Comparison of ENCODE assay signal across 19 cellular contexts in the genomic region with DNA sequence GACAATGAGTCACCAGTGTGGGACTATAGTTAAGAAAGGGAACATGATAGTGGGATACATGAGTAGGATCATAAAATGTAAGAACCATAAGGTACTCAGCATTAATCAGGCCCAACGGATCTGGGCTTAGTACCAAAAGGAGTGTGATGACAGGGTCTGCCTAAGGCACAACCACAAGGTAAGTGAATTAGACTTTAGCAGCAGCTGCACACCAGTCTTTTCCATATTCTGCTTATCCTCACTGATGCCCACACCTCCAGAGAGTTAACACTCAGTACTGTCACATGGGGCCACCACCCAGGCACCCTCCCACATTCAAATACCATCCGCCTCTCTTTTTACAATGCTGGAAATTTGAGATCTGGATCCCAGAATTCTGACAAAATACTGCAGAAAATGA.
DNase-seq lines count a peak whose midpoint lies in the region; ATAC-seq lines count a peak whose summit lies in the region.
"Had no signal": no experiment of that assay in that cellular context is flagged by ENCODE, and none has a peak within 500 bp of the region (broad histone marks: within the 10 kb centered on the region; RNA-seq: fewer than 3 reads in every experiment).

No MANE protein-coding gene starts in this region.

- no peak for ATAC-seq in GM19455 (IDR thresholded peaks at IDR 0.05; ENCODE audit: unreplicated experiment)
- ATAC-seq: A549, Panc1 had no signal

- DNase-seq in DMS 273 (lab: John Stamatoyannopoulos, UW; ENCODE audit: unreplicated experiment): peak; percentile 42
- DNase-seq in HT1080 (ENCODE audit: low read depth): peak; percentile 36
- peak; percentile 63 for DNase-seq in T1000 (lab: John Stamatoyannopoulos, UW)
- peak; percentile 39 for DNase-seq in middle frontal gyrus (ENCODE audit: extremely low spot score, low spot score)
- no peak for DNase-seq in NCI-H1417 (lab: John Stamatoyannopoulos, UW)
- no peak for DNase-seq in activated naive CD4-positive, alpha-beta T cell treated with Interleukin-2 at 50 U/mL for 16 hours
- DNase-seq in NCI-H345 (lab: John Stamatoyannopoulos, UW): no peak
- DNase-seq: CD8-positive, alpha-beta memory T cell; DMS79 treated with DMSO at 0.1 percent for 48 hours; GF-D8; GOT3; KG1; MV-4-11; NCI-H187; NCI-H2107; NCI-H446 had no signal

Comparison
In these comparisons a context has a peak if more than half of its experiments do, and no peak if none do; other contexts are left out.
1. DNase-seq: peak in DMS 273 (single experiment), HT1080 (single experiment), T1000 (single experiment) and middle frontal gyrus (single experiment); none in NCI-H1417 (0 of 3), activated naive CD4-positive, alpha-beta T cell treated with Interleukin-2 at 50 U/mL for 16 hours (single experiment) and NCI-H345 (single experiment).